ENCODE assay signal across 19 cellular contexts in the genomic region with DNA sequence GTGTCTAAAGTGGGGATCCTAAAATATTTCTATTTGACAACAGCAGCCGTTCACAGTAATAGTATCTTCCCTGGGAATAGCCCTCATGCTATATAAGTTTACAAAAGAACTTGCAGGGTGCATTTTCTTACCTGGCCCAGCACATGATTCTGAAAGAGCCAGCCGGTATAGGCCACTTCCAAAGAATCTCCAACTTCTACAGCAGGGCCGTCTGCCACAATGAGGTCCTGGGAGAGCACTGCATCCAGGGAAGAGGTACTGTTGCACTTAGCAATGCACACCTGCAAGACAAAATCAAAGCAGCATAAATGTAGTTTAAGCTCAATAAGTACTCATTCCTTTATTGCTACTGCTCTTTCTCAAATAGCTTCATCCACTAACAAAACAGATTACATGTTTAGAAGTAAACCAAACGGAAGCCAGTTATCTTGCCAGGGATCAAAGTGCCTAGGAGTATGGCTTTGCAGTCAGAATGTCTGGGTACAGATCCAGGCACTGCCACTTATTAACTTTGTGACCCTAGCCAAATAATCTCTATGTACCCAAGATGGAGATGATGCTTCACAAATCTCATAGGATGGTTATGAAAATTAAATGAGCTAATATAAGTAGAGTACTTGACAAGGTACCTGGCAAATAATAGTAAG. TPM values are rescaled to one million over a fixed set of nuclear protein-coding genes. Genes with fewer than 3 reads are reported as not detected.
DNase-seq lines count a peak whose midpoint lies in the region; ATAC-seq, FAIRE-seq and TF ChIP-seq lines count a peak whose summit lies in the region.
"Had no signal": no experiment of that assay in that cellular context is flagged by ENCODE, and none has a peak within 500 bp of the region (broad histone marks: within the 10 kb centered on the region; RNA-seq: fewer than 3 reads in every experiment).

No MANE protein-coding gene starts in this region.

- no peak overlapping the region for H3K4me3 Mint-ChIP-seq in activated T-cell treated with anti-CD3 and anti-CD28 coated beads, Interleukin-2, amount 50 U/mL, for 72 hours
- H3K4me3 Mint-ChIP-seq in activated T-cell treated with anti-CD3 and anti-CD28 coated beads, Interleukin-2, amount 50 U/mL, for 24 hours: no peak overlapping the region
- no peak overlapping the region for H3K4me3 Mint-ChIP-seq in memory B cell
- H3K4me3 Mint-ChIP-seq: B cell; CD4-positive, alpha-beta T cell; CD8-positive, alpha-beta T cell had no signal

- H3K27me3 Mint-ChIP-seq in activated T-cell treated with anti-CD3 and anti-CD28 coated beads, Interleukin-2, amount 50 U/mL, for 72 hours (ENCODE audit: low read depth): no peaks in the 10 kb centered on the region
- no peaks in the 10 kb centered on the region for H3K27me3 Mint-ChIP-seq in activated T-cell treated with anti-CD3 and anti-CD28 coated beads, Interleukin-2, amount 50 U/mL, for 24 hours
- H3K27me3 Mint-ChIP-seq in memory B cell: no peaks in the 10 kb centered on the region
- H3K27me3 Mint-ChIP-seq: B cell; CD4-positive, alpha-beta T cell had no signal

- H3K27ac Mint-ChIP-seq in activated T-cell treated with anti-CD3 and anti-CD28 coated beads, Interleukin-2, amount 50 U/mL, for 72 hours: peak overlapping the region; percentile 13
- H3K27ac Mint-ChIP-seq in activated T-cell treated with anti-CD3 and anti-CD28 coated beads, Interleukin-2, amount 50 U/mL, for 24 hours: no peak overlapping the region
- H3K27ac Mint-ChIP-seq in memory B cell: peak overlapping the region; percentile 24
- H3K27ac Mint-ChIP-seq: B cell; CD4-positive, alpha-beta T cell; CD8-positive, alpha-beta T cell had no signal

- H3K4me1 Mint-ChIP-seq in activated T-cell treated with anti-CD3 and anti-CD28 coated beads, Interleukin-2, amount 50 U/mL, for 72 hours (ENCODE audit: low read depth): peaks cover 7% of the 10 kb centered on the region
- H3K4me1 Mint-ChIP-seq in activated T-cell treated with anti-CD3 and anti-CD28 coated beads, Interleukin-2, amount 50 U/mL, for 24 hours (ENCODE audit: low read depth): peaks cover 10% of the 10 kb centered on the region
- no peaks in the 10 kb centered on the region for H3K4me1 Mint-ChIP-seq in memory B cell
- H3K4me1 Mint-ChIP-seq: B cell had no signal

- no peak for DNase-seq in activated T-cell treated with anti-CD3 and anti-CD28 coated beads, Interleukin-2, amount 50 U/mL, for 72 hours
- no peak for DNase-seq in activated T-cell treated with anti-CD3 and anti-CD28 coated beads, Interleukin-2, amount 50 U/mL, for 24 hours
- DNase-seq in GM12892 (ENCODE audit: insufficient read length): no peak
- peak; percentile 58 for DNase-seq in left lobe of liver (ENCODE audit: low spot score)
- DNase-seq in memory B cell (ENCODE audit: low spot score in 2 of 2): no peak
- DNase-seq in HK-2 (ENCODE audit: unreplicated experiment): no peak
- DNase-seq: AML-193; Caco-2; Calu3; CD4-positive, alpha-beta T cell; CD8-positive, alpha-beta T cell; DMS79 treated with DMSO at 0.1 percent for 48 hours; GF-D8 had no signal

- TF ChIP-seq POLR2A in GM12892 (IDR thresholded peaks at IDR 0.05; ENCODE audit: low read depth, low read length): no peak

- no peak for ATAC-seq in activated T-cell treated with anti-CD3 and anti-CD28 coated beads, Interleukin-2, amount 50 U/mL, for 72 hours (replicated peaks in 1 of 2)
- ATAC-seq in left lobe of liver (peak; percentile 99), memory B cell (ENCODE audit: low read depth) (no peak), HG03439 (IDR thresholded peaks at IDR 0.05; ENCODE audit: unreplicated experiment) (no peak)
- ATAC-seq: A549; CD8-positive, alpha-beta T cell had no signal

- no peaks in the 10 kb centered on the region for H3K9me3 Mint-ChIP-seq in activated T-cell treated with anti-CD3 and anti-CD28 coated beads, Interleukin-2, amount 50 U/mL, for 72 hours
- no peaks in the 10 kb centered on the region for H3K9me3 Mint-ChIP-seq in activated T-cell treated with anti-CD3 and anti-CD28 coated beads, Interleukin-2, amount 50 U/mL, for 24 hours
- no peaks in the 10 kb centered on the region for H3K9me3 Mint-ChIP-seq in memory B cell
- H3K9me3 Mint-ChIP-seq: CD4-positive, alpha-beta T cell; CD8-positive, alpha-beta T cell had no signal

- FAIRE-seq in GM12892 (lab: Jason Lieb, UNC): peak; percentile 38
- FAIRE-seq: A549, D721Med, GM12891, GM19239 had no signal

- H3K36me3 Mint-ChIP-seq in activated T-cell treated with anti-CD3 and anti-CD28 coated beads, Interleukin-2, amount 50 U/mL, for 72 hours (ENCODE audit: insufficient read depth in 2 of 2): peaks cover 6 to 20% of the 10 kb centered on the region in 2 donors
- peaks cover 89% of the 10 kb centered on the region for H3K36me3 Mint-ChIP-seq in activated T-cell treated with anti-CD3 and anti-CD28 coated beads, Interleukin-2, amount 50 U/mL, for 24 hours (ENCODE audit: low read depth)
- peaks cover 38% of the 10 kb centered on the region for H3K36me3 Mint-ChIP-seq in memory B cell

RNA-seq across cellular contexts. Expression of gene FKBP15, which starts 21.3 kb away (rescaled TPM):
- total RNA-seq in activated T-cell treated with anti-CD3 and anti-CD28 coated beads, Interleukin-2, amount 50 U/mL, for 72 hours: 10 to 100 TPM; 24.7 to 26.0 TPM
- polyA plus RNA-seq in GM12892 (2012; ENCODE audit: missing spikeins): 20.4 TPM
- 12.2 TPM for total RNA-seq in left lobe of liver

RNA-seq across cellular contexts. Expression of gene SLC31A1, which starts 21.5 kb away (rescaled TPM):
- 1 to 10 TPM; 7.9 to 8.8 TPM for total RNA-seq in activated T-cell treated with anti-CD3 and anti-CD28 coated beads, Interleukin-2, amount 50 U/mL, for 72 hours
- 13.5 TPM for polyA plus RNA-seq in GM12892 (2012; ENCODE audit: missing spikeins)
- total RNA-seq in left lobe of liver: 74.9 TPM

RNA-seq across cellular contexts. Expression of gene SLC31A2, which starts 49.0 kb away (rescaled TPM):
- total RNA-seq in activated T-cell treated with anti-CD3 and anti-CD28 coated beads, Interleukin-2, amount 50 U/mL, for 72 hours: 1 to 10 TPM; 3.9 to 4.2 TPM
- polyA plus RNA-seq in GM12892 (2012; ENCODE audit: missing spikeins): 0.34 TPM
- 23.5 TPM for total RNA-seq in left lobe of liver
